8 cellular contexts compared by ENCODE assay signal in genomic region chr5:9898319-9898718, GRCh38.
DNase-seq lines count a peak whose midpoint lies in the region; ATAC-seq, FAIRE-seq and TF ChIP-seq lines count a peak whose summit lies in the region.

No MANE protein-coding gene starts in this region.

- H3K4me1 Mint-ChIP-seq in H9: peaks cover 15 to 16% of the 10 kb centered on the region in 2 experiments

- H2BK15ac ChIP-seq in H9 (ENCODE audit: low read depth, low read length): no peak overlapping the region

- no peaks in the 10 kb centered on the region for H3K79me1 ChIP-seq in H9 (ENCODE audit: insufficient read depth, low read depth, low read length, poor library complexity, severe bottlenecking)

- H3K9me3 ChIP-seq in A549: no peaks in the 10 kb centered on the region
- H3K9me3 ChIP-seq in H9 (ENCODE audit: control insufficient read depth, low read depth, low read length): no peaks in the 10 kb centered on the region
- no peaks in the 10 kb centered on the region for H3K9me3 ChIP-seq in SK-N-SH

- no peak overlapping the region for H2AFZ ChIP-seq in H9 (ENCODE audit: low read length)
- H2AFZ ChIP-seq in SK-N-SH (ENCODE audit: low read depth): no peak overlapping the region

- peak; percentile 80 to 84; a peak in 5 of 6 replicates for ATAC-seq in A549
- ATAC-seq in sciatic nerve: no peak
- ATAC-seq in GM18870 (IDR thresholded peaks at IDR 0.05; ENCODE audit: unreplicated experiment): no peak
- ATAC-seq in GM18511 (IDR thresholded peaks at IDR 0.05; ENCODE audit: unreplicated experiment): no peak

- no peak overlapping the region for H3K9ac ChIP-seq in H9 (ENCODE audit: extremely low read depth, insufficient read length, low read length)
- no peak overlapping the region for H3K9ac ChIP-seq in SK-N-SH

- no peak overlapping the region for H3K4me3 ChIP-seq in A549
- no peak overlapping the region for H3K4me3 ChIP-seq in SK-N-SH (ENCODE audit: low read depth in 2 of 2, low read length in 1 of 2)

- H4K20me1 ChIP-seq in H9 (ENCODE audit: control insufficient read depth, insufficient read depth, insufficient read length) (no peaks in the 10 kb centered on the region), SK-N-SH (ENCODE audit: insufficient read depth) (no peaks in the 10 kb centered on the region)

- POLR2A ChIA-PET in A549 (lab: Yijun Ruan, JAX): no interaction called here
- POLR2A ChIA-PET in SK-N-SH (lab: Yijun Ruan, JAX): no interaction called here

- H3K4ac ChIP-seq in H9 (ENCODE audit: low read depth, low read length): no peak overlapping the region

- H4K5ac ChIP-seq in H9 (ENCODE audit: insufficient read length, low read depth, low read length): no peak overlapping the region

- intact Hi-C loops in sciatic nerve (cut with DNase I): no loop called here

- H2AK5ac ChIP-seq in H9 (ENCODE audit: insufficient read length, low read length): no peak overlapping the region

- DNase-seq in A549 (ENCODE audit: low read depth in 1 of 2, low spot score in 1 of 2) (peak; percentile 8 to 35), H9 (peak; percentile 59), SK-N-SH (peak; percentile 36), inferior parietal cortex (ENCODE audit: extremely low spot score) (peak; percentile 30), sciatic nerve (ENCODE audit: low spot score) (no peak), NCI-H1694 (lab: John Stamatoyannopoulos, UW) (no peak)

- no peak overlapping the region for H4K91ac ChIP-seq in H9 (ENCODE audit: insufficient read length, low read depth, low read length)

- H3K9me3 Mint-ChIP-seq in H9: peaks cover 0 to 4% of the 10 kb centered on the region in 2 experiments; a peak in 3 of 5 replicates

- H2BK12ac ChIP-seq in H9 (ENCODE audit: insufficient read length, low read depth, low read length): no peak overlapping the region

- no peak overlapping the region for H3K14ac ChIP-seq in H9 (ENCODE audit: insufficient read depth, low read length)

- H3K4me3 Mint-ChIP-seq in H9: no peak overlapping the region

- TF ChIP-seq EP300 in A549 (IDR thresholded peaks at IDR 0.05) (no peak), SK-N-SH (IDR thresholded peaks at IDR 0.05; ENCODE audit: borderline replicate concordance in 1 of 2, low read depth in 1 of 2, low read length in 1 of 2) (no peak)

- H3K36me3 Mint-ChIP-seq in H9 (ENCODE audit: insufficient read depth in 1 of 3, low read depth in 3 of 3): peaks cover 0 to 5% (median 1%) of the 10 kb centered on the region in 3 experiments; a peak in 1 of 7 replicates

- no peak for FAIRE-seq in A549 (lab: Jason Lieb, UNC)

- no peaks in the 10 kb centered on the region for H3K9me2 ChIP-seq in SK-N-SH

- no peaks in the 10 kb centered on the region for H3F3A ChIP-seq in SK-N-SH (replicated peaks; ENCODE audit: insufficient read depth)

- H3K56ac ChIP-seq in H9 (ENCODE audit: insufficient read length, low read depth, low read length): no peak overlapping the region

- peak; percentile 33 to 49; a peak in 4 of 5 replicates for TF ChIP-seq RAD21 in A549 (conservative IDR thresholded peaks at IDR 0.05 in 1 of 2, IDR thresholded peaks at IDR 0.05 in 1 of 2)
- peak; percentile 68 for TF ChIP-seq RAD21 in SK-N-SH (IDR thresholded peaks at IDR 0.05; ENCODE audit: low read length)

- H3K27me3 Mint-ChIP-seq in H9 (ENCODE audit: low read depth): no peaks in the 10 kb centered on the region; the same call in 1 of the 2 replicates

- no peaks in the 10 kb centered on the region for H3K27me3 ChIP-seq in H9 (ENCODE audit: insufficient read depth, low read length)
- no peaks in the 10 kb centered on the region for H3K27me3 ChIP-seq in SK-N-SH (ENCODE audit: insufficient read depth)

- no peak for TF ChIP-seq POLR2A in A549 (IDR thresholded peaks at IDR 0.05; ENCODE audit: low read length)

- no peak overlapping the region for H2BK5ac ChIP-seq in H9 (ENCODE audit: insufficient read length, low read length)

- H3T11ph ChIP-seq in H9 (ENCODE audit: low read length): no peak overlapping the region

- H3K23me2 ChIP-seq in H9 (ENCODE audit: insufficient read length, low read depth, low read length, poor library complexity, severe bottlenecking): no peaks in the 10 kb centered on the region

- H4K8ac ChIP-seq in H9 (replicated peaks; ENCODE audit: insufficient read length, low read depth, low read length): no peak overlapping the region

- H3K27ac Mint-ChIP-seq in H9: no peak overlapping the region; a peak in 1 of 7 replicates

- WGBS in A549 (ENCODE audit: missing lambda C conversion rate): 15% methylated on average over 4 of the region's 4 CpGs
- no CpG with 5 or more reads among the region's 4 CpGs for WGBS in H9 (ENCODE audit: extremely low coverage, insufficient read length, low lambda C conversion rate)
- 46% methylated on average over 4 of the region's 4 CpGs for WGBS in SK-N-SH (ENCODE audit: low lambda C conversion rate)

- H2BK120ac ChIP-seq in H9 (ENCODE audit: low read depth, low read length, poor library complexity, severe bottlenecking): no peak overlapping the region

- no peaks in the 10 kb centered on the region for H3K36me3 ChIP-seq in SK-N-SH (replicated peaks in 1 of 2; ENCODE audit: control insufficient read depth in 1 of 2, insufficient read depth in 2 of 2, low read length in 1 of 2)

- H3K79me2 ChIP-seq in H9 (ENCODE audit: insufficient read depth, low read length) (no peaks in the 10 kb centered on the region), SK-N-SH (ENCODE audit: insufficient read depth) (no peaks in the 10 kb centered on the region)

- no peak overlapping the region for H2BK20ac ChIP-seq in H9 (ENCODE audit: low read depth, low read length, poor library complexity, severe bottlenecking)

- H3K18ac ChIP-seq in H9 (ENCODE audit: insufficient read length, low read depth, low read length): no peak overlapping the region

- H3K27ac ChIP-seq in A549: no peak overlapping the region
- H3K27ac ChIP-seq in H9 (ENCODE audit: insufficient read length, low read depth, low read length): no peak overlapping the region
- no peak overlapping the region for H3K27ac ChIP-seq in SK-N-SH (ENCODE audit: low read depth in 2 of 2, low read length in 1 of 2)

- no peak overlapping the region for H3K23ac ChIP-seq in H9 (ENCODE audit: insufficient read length, low read depth, low read length)

- peak; percentile 36 for TF ChIP-seq CTCF in A549 (IDR thresholded peaks at IDR 0.05)
- TF ChIP-seq CTCF in H9 (conservative IDR thresholded peaks at IDR 0.05): peak; percentile 70
- peak; percentile 55 for TF ChIP-seq CTCF in SK-N-SH (IDR thresholded peaks at IDR 0.05)

- no peaks in the 10 kb centered on the region for H3K4me1 ChIP-seq in A549
- H3K4me1 ChIP-seq in H9 (ENCODE audit: insufficient read depth, low read length): peaks cover 5% of the 10 kb centered on the region; the same call in 1 of the 2 replicates
- no peaks in the 10 kb centered on the region for H3K4me1 ChIP-seq in SK-N-SH (ENCODE audit: control insufficient read depth in 1 of 2, insufficient read depth in 2 of 2, low read depth in 1 of 2, low read length in 1 of 2)

- CTCF ChIA-PET in A549 (lab: Yijun Ruan, JAX) (interaction anchor here (0.8 to 4.3 kb wide), 10 partner anchors 10 to 248 kb away, joined by 3 to 19 read pairs (median 4); no protein-coding TSS in a partner anchor), SK-N-SH (lab: Yijun Ruan, JAX) (interaction anchor here (1.1 to 1.2 kb wide), 2 partner anchors 13 to 19 kb away, joined by 3 to 5 read pairs; no protein-coding TSS in a partner anchor)

- H3K4me2 ChIP-seq in A549 (no peak overlapping the region), H9 (ENCODE audit: insufficient read depth, insufficient read length, low read length) (no peak overlapping the region), SK-N-SH (no peak overlapping the region)

TF ChIP-seq in A549, 52 proteins besides CTCF, POLR2A, EP300 and RAD21:
- no peak for TF ChIP-seq JUN (IDR thresholded peaks at IDR 0.05)
- peak; percentile 44; the same call in 2 of the 3 replicates for TF ChIP-seq SMC3 (IDR thresholded peaks at IDR 0.05)

TF ChIP-seq in SK-N-SH, 30 proteins besides CTCF, POLR2A, EP300 and RAD21:
- TF ChIP-seq TAF1 (IDR thresholded peaks at IDR 0.05; ENCODE audit: borderline replicate concordance, low read depth, low read length) (no peak), POLR2AphosphoS5 (IDR thresholded peaks at IDR 0.05; ENCODE audit: low read depth, low read length) (no peak), JUND (IDR thresholded peaks at IDR 0.05) (no peak), MXI1 (IDR thresholded peaks at IDR 0.05; ENCODE audit: low read depth, low read length) (no peak), GABPA (IDR thresholded peaks at IDR 0.05; ENCODE audit: low read depth) (no peak), SMC3 (IDR thresholded peaks at IDR 0.05; ENCODE audit: low read depth, low read length) (peak; percentile 56)

Comparison
In these comparisons a context has a peak if more than half of its experiments do, and no peak if none do; other contexts are left out.
1. ATAC-seq: peak in A549 (2 of 2); none in sciatic nerve (single experiment), GM18870 (single experiment) and GM18511 (single experiment).
2. DNase-seq: peak in A549 (2 of 2), H9 (single experiment), SK-N-SH (single experiment) and inferior parietal cortex (single experiment); none in sciatic nerve (single experiment) and NCI-H1694 (single experiment).
3. Of the 12 proteins assayed by ChIP-seq in both A549 and SK-N-SH: peak only in A549: none; only in SK-N-SH: none; in both: CTCF, RAD21 and SMC3; in neither: 9.
4. Peak in every context shown above with its lines, with median percentiles within 50 percentile points of each other: CTCF ChIP-seq.